8 cellular contexts compared by ENCODE assay signal in genomic region chr10:94320285-94320914, GRCh38. TPM values are rescaled to one million over a fixed set of nuclear protein-coding genes. Genes with fewer than 3 reads are reported as not detected.
DNase-seq lines count a peak whose midpoint lies in the region; ATAC-seq and TF ChIP-seq lines count a peak whose summit lies in the region.

No MANE protein-coding gene starts in this region.

- no peaks in the 10 kb centered on the region for H3K27me3 ChIP-seq in Caco-2 (replicated peaks; ENCODE audit: control insufficient read depth, insufficient read depth, low read length)

- CTCF ChIA-PET in Caco-2 (lab: Charles Lee) = interaction anchor here (0.6 to 2.5 kb wide), 14 partner anchors 16 to 499 kb away, joined by 3 to 33 read pairs (median 4); no protein-coding TSS in a partner anchor
- CTCF ChIA-PET in activated CD4-positive, alpha-beta memory T cell treated with anti-CD3 and anti-CD28 coated beads, Interleukin-2, amount 10 ng/mL, durations not matched to agents 7 days and 5 days (lab: Charles Lee) = interaction anchor here (0.6 to 4.6 kb wide), 37 partner anchors 8 to 618 kb away, joined by 3 to 39 read pairs (median 5); partner anchors contain the start of genes FRA10AC1 and NOC3L

- no peak overlapping the region for H3K4me3 ChIP-seq in Caco-2 (ENCODE audit: low read depth, low read length)

- H3K36me3 ChIP-seq in Caco-2 (ENCODE audit: control insufficient read depth, insufficient read depth, low read length) = no peaks in the 10 kb centered on the region

- H3K27me3 Mint-ChIP-seq in Caco-2 (ENCODE audit: insufficient read depth, unreplicated experiment) = no peaks in the 10 kb centered on the region
- H3K27me3 Mint-ChIP-seq in activated CD4-positive, alpha-beta memory T cell treated with anti-CD3 and anti-CD28 coated beads, Interleukin-2, amount 10 ng/mL, durations not matched to agents 7 days and 5 days = no peaks in the 10 kb centered on the region
- no peaks in the 10 kb centered on the region for H3K27me3 Mint-ChIP-seq in memory B cell

- H3K4me1 Mint-ChIP-seq in Caco-2 (ENCODE audit: low read depth, unreplicated experiment) (no peaks in the 10 kb centered on the region), memory B cell (no peaks in the 10 kb centered on the region)
- H3K4me1 Mint-ChIP-seq in activated CD4-positive, alpha-beta memory T cell treated with anti-CD3 and anti-CD28 coated beads, Interleukin-2, amount 10 ng/mL, durations not matched to agents 7 days and 5 days = peaks cover 4% of the 10 kb centered on the region

- peak; percentile 82 to 85 for TF ChIP-seq CTCF in Caco-2 (IDR thresholded peaks at IDR 0.05; ENCODE audit: insufficient read depth in 1 of 2, low read depth in 1 of 2, low read length in 1 of 2, severe bottlenecking in 1 of 2, unreplicated experiment in 1 of 2)

- intact Hi-C loops in Caco-2 (cut with micrococcal nuclease; ENCODE audit: unreplicated experiment) = loop anchor here (1.0 kb wide), 4 partner anchors 40 to 404 kb away; no protein-coding TSS in a partner anchor

- POLR2A ChIA-PET in Caco-2 (lab: Charles Lee) = no interaction called here
- POLR2A ChIA-PET in activated CD4-positive, alpha-beta memory T cell treated with anti-CD3 and anti-CD28 coated beads, Interleukin-2, amount 10 ng/mL, durations not matched to agents 7 days and 5 days (lab: Charles Lee) = no interaction called here

- H3K36me3 Mint-ChIP-seq in Caco-2 (ENCODE audit: insufficient read depth, unreplicated experiment) = peaks cover 42% of the 10 kb centered on the region
- no peaks in the 10 kb centered on the region for H3K36me3 Mint-ChIP-seq in activated CD4-positive, alpha-beta memory T cell treated with anti-CD3 and anti-CD28 coated beads, Interleukin-2, amount 10 ng/mL, durations not matched to agents 7 days and 5 days (ENCODE audit: low read depth)
- H3K36me3 Mint-ChIP-seq in memory B cell = peaks cover 5% of the 10 kb centered on the region

- no TSS peak for BruUV-seq in Caco-2 (replicated peaks; lab: Mats Ljungman, UMichigan)

- no peak overlapping the region for H3K4me3 Mint-ChIP-seq in Caco-2 (ENCODE audit: unreplicated experiment)
- H3K4me3 Mint-ChIP-seq in activated CD4-positive, alpha-beta memory T cell treated with anti-CD3 and anti-CD28 coated beads, Interleukin-2, amount 10 ng/mL, durations not matched to agents 7 days and 5 days = no peak overlapping the region
- H3K4me3 Mint-ChIP-seq in memory B cell = no peak overlapping the region

- no peaks in the 10 kb centered on the region for H3K9me3 ChIP-seq in Caco-2

- DNase-seq in Caco-2 (peak; percentile 58 to 77), NCI-H69 (lab: John Stamatoyannopoulos, UW) (peak; percentile 50), memory B cell (ENCODE audit: low spot score in 2 of 2) (peak; percentile 44 to 52)
- DNase-seq in activated CD4-positive, alpha-beta memory T cell treated with anti-CD3 and anti-CD28 coated beads, Interleukin-2, amount 10 ng/mL, durations not matched to agents 7 days and 5 days = peak; percentile 68
- peak; percentile 27 for DNase-seq in effector CD8-positive, alpha-beta T cell (lab: John Stamatoyannopoulos, UW)
- DNase-seq in stimulated activated CD8-positive, alpha-beta memory T cell treated with anti-CD3 and anti-CD28 coated beads, Interleukin-2, amount 100 ng/mL, for 1 hour (ENCODE audit: low read depth in 2 of 2) = peak; percentile 21 to 43

- ATAC-seq in HG02678 (IDR thresholded peaks at IDR 0.05; ENCODE audit: unreplicated experiment) = peak; percentile 53
- peak; percentile 53 for ATAC-seq in memory B cell (ENCODE audit: low read depth)
- no peak for ATAC-seq in HG03045 (IDR thresholded peaks at IDR 0.05; ENCODE audit: unreplicated experiment)

- H3K9me3 Mint-ChIP-seq in Caco-2 (ENCODE audit: unreplicated experiment) (no peaks in the 10 kb centered on the region), memory B cell (no peaks in the 10 kb centered on the region)
- no peaks in the 10 kb centered on the region for H3K9me3 Mint-ChIP-seq in activated CD4-positive, alpha-beta memory T cell treated with anti-CD3 and anti-CD28 coated beads, Interleukin-2, amount 10 ng/mL, durations not matched to agents 7 days and 5 days

- no peak overlapping the region for H3K27ac Mint-ChIP-seq in Caco-2 (ENCODE audit: unreplicated experiment)
- no peak overlapping the region for H3K27ac Mint-ChIP-seq in activated CD4-positive, alpha-beta memory T cell treated with anti-CD3 and anti-CD28 coated beads, Interleukin-2, amount 10 ng/mL, durations not matched to agents 7 days and 5 days
- H3K27ac Mint-ChIP-seq in memory B cell = no peak overlapping the region

- peaks cover 15% of the 10 kb centered on the region for H3K4me1 ChIP-seq in Caco-2

RNA-seq across cellular contexts. Expression of gene NOC3L, which starts 42.3 kb away (rescaled TPM):
- 39.9 and 42.3 TPM in 2 replicates for total RNA-seq in Caco-2 (2022)
- 10 to 100 TPM; 18.6 TPM for total RNA-seq in activated CD4-positive, alpha-beta memory T cell treated with anti-CD3 and anti-CD28 coated beads, Interleukin-2, amount 10 ng/mL, durations not matched to agents 7 days and 5 days
